31 cellular contexts compared by ENCODE assay signal in genomic region chr1:188129856-188130838, GRCh38.
"Had no signal": no experiment of that assay in that cellular context is flagged by ENCODE, and none has a peak within 500 bp of the region (broad histone marks: within the 10 kb centered on the region; RNA-seq: fewer than 3 reads in every experiment).

No MANE protein-coding gene starts in this region.

- H3K9ac ChIP-seq: SK-N-SH had no signal

- H3K9me3 ChIP-seq: adrenal gland, breast epithelium, MG63, Peyer's patch, SJCRH30, SK-N-SH had no signal

- H3K27me3 Mint-ChIP-seq: activated CD8-positive, alpha-beta T cell treated with anti-CD3 and anti-CD28 coated beads for 36 hours; activated naive CD4-positive, alpha-beta T cell treated with anti-CD3 and anti-CD28 coated beads, Interleukin-2, amount 10 ng/mL, durations not matched to agents 7 days and 5 days; activated naive CD8-positive, alpha-beta T cell treated with anti-CD3 and anti-CD28 coated beads, Interleukin-2, amount 10 ng/mL, durations not matched to agents 7 days and 5 days had no signal

- H3K36me3 ChIP-seq: adrenal gland, breast epithelium, MG63, Peyer's patch, SJCRH30 had no signal

- H3K4me1 Mint-ChIP-seq: activated naive CD4-positive, alpha-beta T cell treated with anti-CD3 and anti-CD28 coated beads, Interleukin-2, amount 10 ng/mL, durations not matched to agents 7 days and 5 days; activated naive CD8-positive, alpha-beta T cell treated with anti-CD3 and anti-CD28 coated beads, Interleukin-2, amount 10 ng/mL, durations not matched to agents 7 days and 5 days had no signal

- H3K4me2 ChIP-seq: SK-N-SH had no signal

- H3K4me3 Mint-ChIP-seq: activated CD8-positive, alpha-beta T cell treated with anti-CD3 and anti-CD28 coated beads for 36 hours; activated naive CD4-positive, alpha-beta T cell treated with anti-CD3 and anti-CD28 coated beads, Interleukin-2, amount 10 ng/mL, durations not matched to agents 7 days and 5 days; activated naive CD8-positive, alpha-beta T cell treated with anti-CD3 and anti-CD28 coated beads, Interleukin-2, amount 10 ng/mL, durations not matched to agents 7 days and 5 days; activated T-cell treated with anti-CD3 and anti-CD28 coated beads, Interleukin-2, amount 50 U/mL, for 72 hours; T-helper 1 cell treated with Interleukin-12 subunit alpha and Interleukin-12 subunit beta and Interleukin-4 antibody, amounts not matched to agents 30 μg/mL and 1 μg/mL, for 36 hours had no signal

- H3K9me2 ChIP-seq: SK-N-SH had no signal

- H3K27me3 ChIP-seq: adrenal gland, breast epithelium, MG63, Peyer's patch, SJCRH30 had no signal

- H3K27ac Mint-ChIP-seq: activated CD8-positive, alpha-beta T cell treated with anti-CD3 and anti-CD28 coated beads for 36 hours; activated naive CD4-positive, alpha-beta T cell treated with anti-CD3 and anti-CD28 coated beads, Interleukin-2, amount 10 ng/mL, durations not matched to agents 7 days and 5 days; activated naive CD8-positive, alpha-beta T cell treated with anti-CD3 and anti-CD28 coated beads, Interleukin-2, amount 10 ng/mL, durations not matched to agents 7 days and 5 days; activated T-cell treated with anti-CD3 and anti-CD28 coated beads, Interleukin-2, amount 50 U/mL, for 72 hours; activated T-helper 2 cell treated with anti-CD3 and anti-CD28 coated beads, Interferon-gamma antibody, Interleukin-2, Interleukin-4, amounts not matched to agents 10 μg/mL and 5 μg/mL and 100 μg/mL, durations not matched to agents 14 hours and 24 hours and 36 hours; T-helper 1 cell treated with Interleukin-12 subunit alpha and Interleukin-12 subunit beta and Interleukin-4 antibody, amounts not matched to agents 30 μg/mL and 1 μg/mL, for 36 hours had no signal

- H3K9me3 Mint-ChIP-seq: T-helper 1 cell treated with Interleukin-12 subunit alpha and Interleukin-12 subunit beta and Interleukin-4 antibody, amounts not matched to agents 30 μg/mL and 1 μg/mL, for 36 hours had no signal

- H3K4me3 ChIP-seq: adrenal gland, breast epithelium, MG63, Peyer's patch, SJCRH30 had no signal

- H3K27ac ChIP-seq: adrenal gland, breast epithelium, Peyer's patch, RWPE1, SJCRH30 had no signal

- DNase-seq: activated CD4-positive, alpha-beta T cell treated with anti-CD3 and anti-CD28 coated beads for 4 hours; activated CD8-positive, alpha-beta memory T cell treated with anti-CD3 and anti-CD28 coated beads, Interleukin-2, amount 50 U/mL, for 4 hours; activated CD8-positive, alpha-beta T cell treated with anti-CD3 and anti-CD28 coated beads for 36 hours; activated gamma-delta T cell treated with Interleukin-2 at 50 U/mL for 16 hours; activated naive CD4-positive, alpha-beta T cell treated with anti-CD3 and anti-CD28 coated beads, Interleukin-2, amount 10 ng/mL, durations not matched to agents 7 days and 5 days; activated naive CD8-positive, alpha-beta T cell treated with anti-CD3 and anti-CD28 coated beads, Interleukin-2, amount 10 ng/mL, durations not matched to agents 7 days and 5 days; activated T-cell treated with anti-CD3 and anti-CD28 coated beads, Interleukin-2, amount 50 U/mL, for 72 hours; adrenal gland; anterior cingulate cortex; caudate nucleus; MG63; MV-4-11; NCI-H1092 treated with DMSO at 0.1 percent for 48 hours; NCI-H1417 treated with DMSO at 0.1 percent for 48 hours; NCI-H1694; NCI-H2029; NCI-H2107; NCI-H2171 treated with DMSO at 0.1 percent for 48 hours; NCI-H226; NCI-H510A; NCI-H526 treated with DMSO at 0.1 percent for 48 hours; NCI-H82; Peyer's patch; Right ventricle myocardium superior; SJCRH30; SK-N-SH had no signal

- H3K36me3 Mint-ChIP-seq: activated naive CD4-positive, alpha-beta T cell treated with anti-CD3 and anti-CD28 coated beads, Interleukin-2, amount 10 ng/mL, durations not matched to agents 7 days and 5 days; activated naive CD8-positive, alpha-beta T cell treated with anti-CD3 and anti-CD28 coated beads, Interleukin-2, amount 10 ng/mL, durations not matched to agents 7 days and 5 days had no signal

- ATAC-seq: activated CD4-positive, CD25-positive, alpha-beta regulatory T cell treated with anti-CD3 and anti-CD28 coated beads, Interleukin-2, amount 50 U/mL, for 24 hours; activated CD8-positive, alpha-beta T cell treated with anti-CD3 and anti-CD28 coated beads for 36 hours; activated T-cell treated with anti-CD3 and anti-CD28 coated beads, Interleukin-2, amount 50 U/mL, for 72 hours had no signal

- H3K4me1 ChIP-seq: adrenal gland, breast epithelium, Peyer's patch, SJCRH30 had no signal
